8 cellular contexts compared by ENCODE assay signal in genomic region chr19:19404879-19405860, GRCh38. TPM values are rescaled to one million over a fixed set of nuclear protein-coding genes. Genes with fewer than 3 reads are reported as not detected.
DNase-seq lines count a peak whose midpoint lies in the region; TF ChIP-seq lines count a peak whose summit lies in the region.

A gene with protein sequence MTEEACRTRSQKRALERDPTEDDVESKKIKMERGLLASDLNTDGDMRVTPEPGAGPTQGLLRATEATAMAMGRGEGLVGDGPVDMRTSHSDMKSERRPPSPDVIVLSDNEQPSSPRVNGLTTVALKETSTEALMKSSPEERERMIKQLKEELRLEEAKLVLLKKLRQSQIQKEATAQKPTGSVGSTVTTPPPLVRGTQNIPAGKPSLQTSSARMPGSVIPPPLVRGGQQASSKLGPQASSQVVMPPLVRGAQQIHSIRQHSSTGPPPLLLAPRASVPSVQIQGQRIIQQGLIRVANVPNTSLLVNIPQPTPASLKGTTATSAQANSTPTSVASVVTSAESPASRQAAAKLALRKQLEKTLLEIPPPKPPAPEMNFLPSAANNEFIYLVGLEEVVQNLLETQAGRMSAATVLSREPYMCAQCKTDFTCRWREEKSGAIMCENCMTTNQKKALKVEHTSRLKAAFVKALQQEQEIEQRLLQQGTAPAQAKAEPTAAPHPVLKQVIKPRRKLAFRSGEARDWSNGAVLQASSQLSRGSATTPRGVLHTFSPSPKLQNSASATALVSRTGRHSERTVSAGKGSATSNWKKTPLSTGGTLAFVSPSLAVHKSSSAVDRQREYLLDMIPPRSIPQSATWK (plus strand): TSS chr19:19405675. CDS start chr19:19465346, 59,671 bp downstream.

- peak within 1 kb of the TSS; percentile 68 for H3K4me3 ChIP-seq in LNCaP clone FGC (ENCODE audit: low read depth, low read length)
- H3K4me3 ChIP-seq in neutrophil (ENCODE audit: low read depth in 1 of 2, low read length in 1 of 2) = peak within 1 kb of the TSS; percentile 74 to 77

- H3K36me3 ChIP-seq in neutrophil = no peaks in the 10 kb centered on the region

- TF ChIP-seq CTCF in LNCaP clone FGC (IDR thresholded peaks at IDR 0.05; ENCODE audit: control insufficient read depth, extremely low read depth, insufficient read depth) = 0 out of 2 replicates have a peak, but pooled peaks have one; percentile 29
- TF ChIP-seq CTCF in neutrophil (IDR thresholded peaks at IDR 0.05) = peak; percentile 61
- no peak for TF ChIP-seq CTCF in subcutaneous adipose tissue (IDR thresholded peaks at IDR 0.05; ENCODE audit: low read depth)

- in situ Hi-C loops in G401 (cut with HindIII; ENCODE audit: low sequenced_read_pairs) = no loop called here
- in situ Hi-C loops in SK-MEL-5 (cut with HindIII; ENCODE audit: low pct_unique_long_range_greater_than_20kb, low sequenced_read_pairs) = no loop called here

- peaks cover 70 to 81% of the 10 kb centered on the region in 2 experiments for H3K4me1 ChIP-seq in neutrophil (ENCODE audit: control insufficient read depth in 1 of 2, insufficient read depth in 1 of 2, low read depth in 1 of 2, low read length in 1 of 2)

- peak; percentile 96 for DNase-seq in G401 (ENCODE audit: low spot score)
- peak; percentile 85 for DNase-seq in H4 (ENCODE audit: low spot score)
- DNase-seq in LNCaP clone FGC (ENCODE audit: low read depth) = peak; percentile 30
- DNase-seq in SK-MEL-5 (ENCODE audit: low read depth, low spot score) = peak; percentile 81
- peak; percentile 88 for DNase-seq in activated naive CD4-positive, alpha-beta T cell treated with Interleukin-2 at 50 U/mL for 16 hours
- DNase-seq in foreskin melanocyte = peak; percentile 72

- no peaks in the 10 kb centered on the region for H3K9me3 ChIP-seq in neutrophil

- peak within 1 kb of the TSS; percentile 85 for H3K27ac ChIP-seq in neutrophil

- H3K27me3 ChIP-seq in neutrophil = no peaks in the 10 kb centered on the region

RNA-seq across cellular contexts. Expression of the gene that starts here (rescaled TPM):
- 47.2 and 80.3 TPM in 2 replicates for total RNA-seq in G401 (2014; rRNA removed; shearing (Covaris generic))
- 10.9 and 30.5 TPM in 2 replicates for total RNA-seq in H4 (2014; rRNA removed; shearing (Covaris generic))
- 37.1 and 39.0 TPM in 2 replicates for total RNA-seq in SK-MEL-5 (2014; rRNA removed; shearing (Covaris generic))
- 81.7 and 107 TPM in 2 replicates for polyA plus RNA-seq in SK-MEL-5 (2015; cell fraction: cytosol; rRNA removed)
- 17.2 and 25.9 TPM in 2 replicates for polyA plus RNA-seq in SK-MEL-5 (2015; cell fraction: nucleus; rRNA removed)
- 10 to 100 TPM; 24.0 to 32.0 (median 28.9) TPM for total RNA-seq in subcutaneous adipose tissue

Comparison
In these comparisons a context has a peak if more than half of its experiments do, and no peak if none do; other contexts are left out.
1. Peak in every context shown above with its lines: DNase-seq, H3K4me3 ChIP-seq and H3K27ac ChIP-seq.
2. DNase-seq: peak in every context shown above with its lines; median percentile 96 in G401; 88 in activated naive CD4-positive, alpha-beta T cell treated with Interleukin-2 at 50 U/mL for 16 hours; 85 in H4; 81 in SK-MEL-5; 72 in foreskin melanocyte; 30 in LNCaP clone FGC.